In genomic region chr10:133260895-133261725, GRCh38 we compare ENCODE assay signal across 7 cellular contexts. TPM values are rescaled to one million over a fixed set of nuclear protein-coding genes. Genes with fewer than 3 reads are reported as not detected.
DNase-seq lines count a peak whose midpoint lies in the region; ATAC-seq, FAIRE-seq and TF ChIP-seq lines count a peak whose summit lies in the region.

No MANE protein-coding gene starts in this region.

- H3K27ac ChIP-seq in effector memory CD4-positive, alpha-beta T cell (ENCODE audit: insufficient read depth, low read length, poor library complexity, severe bottlenecking): peak overlapping the region; percentile 90

- H3K4me1 ChIP-seq in effector memory CD4-positive, alpha-beta T cell (ENCODE audit: control insufficient read depth, insufficient read depth, low read length, poor library complexity, severe bottlenecking): peaks cover 72% of the 10 kb centered on the region
- H3K4me1 ChIP-seq in mucosa of stomach (ENCODE audit: control insufficient read depth, insufficient read depth, low read length): peaks cover 69% of the 10 kb centered on the region

- DNase-seq in GM12891 (ENCODE audit: insufficient read length, low spot score) (peak; percentile 78), Kasumi-1 (lab: John Stamatoyannopoulos, UW) (peak; percentile 24 to 47)
- peak; percentile 77 to 82 for DNase-seq in activated CD4-positive, alpha-beta T cell treated with anti-CD3 and anti-CD28 coated beads, Interleukin-2, amount 50 U/mL, for 48 hours
- DNase-seq in effector memory CD4-positive, alpha-beta T cell: peak; percentile 52 to 66 (median 57)
- DNase-seq in stimulated activated naive CD8-positive, alpha-beta T cell treated with anti-CD3 and anti-CD28 coated beads, Interleukin-15, amount 100 ng/mL, for 72 hours: peak; percentile 85 to 86

- H3K4me3 ChIP-seq in effector memory CD4-positive, alpha-beta T cell (ENCODE audit: insufficient read depth, low read depth, low read length, poor library complexity, severe bottlenecking): peak overlapping the region; percentile 60
- peak overlapping the region; percentile 31 for H3K4me3 ChIP-seq in mucosa of stomach (ENCODE audit: low read length)

- peak; percentile 44 for ATAC-seq in GM21825 (IDR thresholded peaks at IDR 0.05; ENCODE audit: unreplicated experiment)
- peak; percentile 78 for ATAC-seq in stimulated activated naive CD8-positive, alpha-beta T cell treated with anti-CD3 and anti-CD28 coated beads, Interleukin-15, amount 100 ng/mL, for 72 hours

- no peaks in the 10 kb centered on the region for H3K27me3 Mint-ChIP-seq in stimulated activated naive CD8-positive, alpha-beta T cell treated with anti-CD3 and anti-CD28 coated beads, Interleukin-15, amount 100 ng/mL, for 72 hours

- TF ChIP-seq POLR2A in GM12891 (IDR thresholded peaks at IDR 0.05; ENCODE audit: low read depth, low read length): no peak

- no peaks in the 10 kb centered on the region for H3K9me3 Mint-ChIP-seq in stimulated activated naive CD8-positive, alpha-beta T cell treated with anti-CD3 and anti-CD28 coated beads, Interleukin-15, amount 100 ng/mL, for 72 hours

- peak overlapping the region; percentile 86 to 91 for H3K4me3 Mint-ChIP-seq in stimulated activated naive CD8-positive, alpha-beta T cell treated with anti-CD3 and anti-CD28 coated beads, Interleukin-15, amount 100 ng/mL, for 72 hours

- peak overlapping the region; percentile 42 to 78 for H3K27ac Mint-ChIP-seq in stimulated activated naive CD8-positive, alpha-beta T cell treated with anti-CD3 and anti-CD28 coated beads, Interleukin-15, amount 100 ng/mL, for 72 hours

- no peaks in the 10 kb centered on the region for H3K9me3 ChIP-seq in effector memory CD4-positive, alpha-beta T cell (ENCODE audit: control insufficient read depth, low read length)
- no peaks in the 10 kb centered on the region for H3K9me3 ChIP-seq in mucosa of stomach (ENCODE audit: control insufficient read depth, low read length)

- H3K4me1 Mint-ChIP-seq in stimulated activated naive CD8-positive, alpha-beta T cell treated with anti-CD3 and anti-CD28 coated beads, Interleukin-15, amount 100 ng/mL, for 72 hours: peaks cover 85% of the 10 kb centered on the region

- no peak for FAIRE-seq in GM12891 (lab: Jason Lieb, UNC)

- peak overlapping the region; percentile 77 for H3K9ac ChIP-seq in mucosa of stomach (ENCODE audit: low read length)

- no peaks in the 10 kb centered on the region for H3K27me3 ChIP-seq in effector memory CD4-positive, alpha-beta T cell (replicated peaks; ENCODE audit: control insufficient read depth, insufficient read depth, low read length, poor library complexity, severe bottlenecking)
- H3K27me3 ChIP-seq in mucosa of stomach (ENCODE audit: control insufficient read depth, insufficient read depth, low read length): no peaks in the 10 kb centered on the region

- H3K36me3 ChIP-seq in effector memory CD4-positive, alpha-beta T cell (ENCODE audit: control insufficient read depth, insufficient read depth, low read length): peaks cover 10% of the 10 kb centered on the region
- no peaks in the 10 kb centered on the region for H3K36me3 ChIP-seq in mucosa of stomach (ENCODE audit: control insufficient read depth, insufficient read depth, low read length)

TF ChIP-seq in GM12891, 5 proteins besides CTCF, POLR2A, EP300 and RAD21:
- TF ChIP-seq TAF1 (IDR thresholded peaks at IDR 0.05; ENCODE audit: low read depth, low read length) (no peak), POU2F2 (IDR thresholded peaks at IDR 0.05; ENCODE audit: low read depth, low read length) (no peak), PAX5 (IDR thresholded peaks at IDR 0.05; ENCODE audit: insufficient read depth, low read length, severe bottlenecking) (no peak), SPI1 (IDR thresholded peaks at IDR 0.05; ENCODE audit: low read depth, low read length) (no peak), POLR2AphosphoS5 (IDR thresholded peaks at IDR 0.05; ENCODE audit: low read depth, low read length) (no peak)
TF ChIP-seq in GM12891: peak in this region for 0.

RNA-seq across cellular contexts. Expression of gene ADAM8, which starts 15.6 kb away (rescaled TPM):
- polyA plus RNA-seq in GM12891 (2012; ENCODE audit: low read depth, missing spikeins): 52.5 TPM

RNA-seq across cellular contexts. Expression of gene VENTX, which starts 23.5 kb away (rescaled TPM):
- not detected for polyA plus RNA-seq in GM12891 (2012; ENCODE audit: low read depth, missing spikeins)

RNA-seq across cellular contexts. Expression of gene UTF1, which starts 31.1 kb away (rescaled TPM):
- polyA plus RNA-seq in GM12891 (2012; ENCODE audit: low read depth, missing spikeins): not detected

RNA-seq across cellular contexts. Expression of gene TUBGCP2, which starts 47.6 kb away (rescaled TPM):
- polyA plus RNA-seq in GM12891 (2012; ENCODE audit: low read depth, missing spikeins): 29.6 TPM

RNA-seq across cellular contexts. Expression of gene ZNF511, which starts 47.6 kb away (rescaled TPM):
- polyA plus RNA-seq in GM12891 (2012; ENCODE audit: low read depth, missing spikeins): 28.3 TPM

Comparison
In these comparisons a context has a peak if more than half of its experiments do, and no peak if none do; other contexts are left out.
1. Peak in every context shown above with its lines: DNase-seq, ATAC-seq, H3K4me3 ChIP-seq and H3K27ac ChIP-seq.
2. DNase-seq: peak in every context shown above with its lines; median percentile 86 in stimulated activated naive CD8-positive, alpha-beta T cell treated with anti-CD3 and anti-CD28 coated beads, Interleukin-15, amount 100 ng/mL, for 72 hours; 80 in activated CD4-positive, alpha-beta T cell treated with anti-CD3 and anti-CD28 coated beads, Interleukin-2, amount 50 U/mL, for 48 hours; 78 in GM12891; 57 in effector memory CD4-positive, alpha-beta T cell; 36 in Kasumi-1.